8 cellular contexts compared by ENCODE assay signal in the genomic region with DNA sequence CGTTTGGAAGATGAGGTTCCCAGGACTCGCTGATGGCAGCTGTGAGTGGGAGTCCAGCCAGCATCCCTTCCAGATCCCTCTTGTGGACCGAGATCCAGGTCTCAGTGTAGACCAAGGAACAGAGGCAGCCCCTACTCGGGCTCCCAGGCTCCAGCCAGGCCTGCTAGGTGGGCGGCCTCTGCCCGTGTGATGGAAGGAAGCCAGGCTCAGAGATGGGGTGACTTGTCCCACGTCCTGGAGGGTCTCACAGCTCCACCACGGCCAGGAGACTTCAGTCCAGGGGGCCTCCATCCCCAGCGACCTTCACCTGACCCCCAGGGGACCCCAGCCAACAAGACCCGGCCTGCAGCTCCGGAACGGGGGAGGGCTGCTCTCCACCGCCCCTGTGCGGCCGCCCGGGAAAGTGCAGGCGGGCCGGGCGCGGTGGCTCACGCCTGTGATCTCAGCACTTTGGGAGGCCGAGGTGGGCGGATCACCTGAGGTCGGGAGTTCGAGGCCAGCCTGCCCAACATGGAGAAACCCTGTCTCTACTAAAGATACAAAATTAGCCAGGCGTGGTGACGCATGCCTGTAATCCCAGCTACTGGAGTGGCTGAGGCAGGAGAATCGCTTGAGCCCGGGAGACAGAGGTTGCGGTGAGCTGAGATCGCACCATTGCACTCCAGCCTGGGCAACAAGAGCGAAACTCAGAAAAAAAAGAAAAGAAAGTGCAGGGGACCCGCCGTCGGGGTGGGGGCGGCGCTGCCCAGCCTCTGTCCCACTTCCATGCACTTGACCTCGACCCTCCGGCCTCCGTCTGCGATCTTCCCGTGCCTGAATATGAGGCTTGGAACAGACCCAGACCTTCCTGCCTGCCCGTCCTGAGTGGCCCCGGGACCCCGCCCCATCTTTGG. TPM values are rescaled to one million over a fixed set of nuclear protein-coding genes. Genes with fewer than 3 reads are reported as not detected.
A peak's percentile ranks its signal among the peaks of the same experiment; 100 is the strongest.
DNase-seq lines count a peak whose midpoint lies in the region; ATAC-seq and TF ChIP-seq lines count a peak whose summit lies in the region.

No MANE protein-coding gene starts in this region.

- TF ChIP-seq CTCF in 22Rv1 (IDR thresholded peaks at IDR 0.05) (peak; percentile 94), GM12872 (IDR thresholded peaks at IDR 0.05; ENCODE audit: insufficient read depth, low read depth, low read length) (peak; percentile 72), mammary epithelial cell (conservative IDR thresholded peaks at IDR 0.05 in 1 of 2, IDR thresholded peaks at IDR 0.05 in 1 of 2; ENCODE audit: extremely low read depth in 1 of 2, insufficient read depth in 1 of 2, low read depth in 1 of 2, low read length in 2 of 2) (peak; percentile 49 to 60)

- DNase-seq in SK-N-DZ (ENCODE audit: low spot score) (peak; percentile 86), mammary epithelial cell (no peak), mesendoderm (peak; percentile 78), GM19240 (ENCODE audit: insufficient read length, low spot score) (no peak), AML-193 (lab: John Stamatoyannopoulos, UW) (no peak)

- CTCF ChIA-PET in mammary epithelial cell (lab: Charles Lee; ENCODE audit: low non-redundant PET) = no interaction called here

- H3K36me3 ChIP-seq in mammary epithelial cell (ENCODE audit: insufficient read depth, low read length) (no peaks in the 10 kb centered on the region), mesendoderm (ENCODE audit: control insufficient read depth, insufficient read depth, low read length) (no peaks in the 10 kb centered on the region)

- H3K9me3 ChIP-seq in mammary epithelial cell (replicated peaks; ENCODE audit: insufficient read depth, low read length) = peaks cover 3% of the 10 kb centered on the region

- H3K79me1 ChIP-seq in mesendoderm (ENCODE audit: low read length) = no peaks in the 10 kb centered on the region

- no peak overlapping the region for H3K4me2 ChIP-seq in mammary epithelial cell (ENCODE audit: insufficient read depth, low read depth, low read length)
- H3K4me2 ChIP-seq in mesendoderm (ENCODE audit: low read length) = no peak overlapping the region

- H3K4me3 ChIP-seq in mammary epithelial cell (replicated peaks in 1 of 3; ENCODE audit: insufficient read depth in 1 of 3, low read depth in 2 of 3, low read length in 3 of 3) = no peak overlapping the region
- H3K4me3 ChIP-seq in mesendoderm (ENCODE audit: low read length) = no peak overlapping the region

- intact Hi-C loops in mammary epithelial cell (cut with micrococcal nuclease) = no loop called here

- peaks cover 10% of the 10 kb centered on the region for H3K27me3 ChIP-seq in mammary epithelial cell (ENCODE audit: insufficient read depth, low read length)
- peaks cover 10% of the 10 kb centered on the region for H3K27me3 ChIP-seq in mesendoderm (ENCODE audit: insufficient read depth, low read length, poor library complexity)

- H4K8ac ChIP-seq in mesendoderm (ENCODE audit: low read depth, low read length) = no peak overlapping the region

- H2BK15ac ChIP-seq in mesendoderm (replicated peaks; ENCODE audit: low read depth) = no peak overlapping the region

- H3K4ac ChIP-seq in mesendoderm (ENCODE audit: low read depth, low read length) = no peak overlapping the region

- no peaks in the 10 kb centered on the region for H4K20me1 ChIP-seq in mammary epithelial cell (ENCODE audit: insufficient read depth, low read length)

- no peak overlapping the region for H3K18ac ChIP-seq in mesendoderm (ENCODE audit: low read length)

- dilution Hi-C loops in mammary epithelial cell (cut with HindIII; ENCODE audit: low sequenced_read_pairs) = no loop called here

- no peak overlapping the region for H3K9ac ChIP-seq in mammary epithelial cell (ENCODE audit: insufficient read depth, low read length)
- no peak overlapping the region for H3K9ac ChIP-seq in mesendoderm (ENCODE audit: low read length)

- H3K79me2 ChIP-seq in mammary epithelial cell (ENCODE audit: insufficient read depth, low read length) (no peaks in the 10 kb centered on the region), mesendoderm (ENCODE audit: control insufficient read depth, insufficient read depth, low read length) (no peaks in the 10 kb centered on the region)

- H2BK5ac ChIP-seq in mesendoderm (ENCODE audit: low read length) = no peak overlapping the region

- H3K23ac ChIP-seq in mesendoderm (ENCODE audit: low read length) = no peak overlapping the region

- in situ Hi-C loops in mammary epithelial cell (cut with MboI; ENCODE audit: low sequenced_read_pairs in 2 of 2) = no loop called here

- no peak overlapping the region for H2BK120ac ChIP-seq in mesendoderm (ENCODE audit: low read depth, low read length)

- H3K56ac ChIP-seq in mesendoderm (ENCODE audit: low read length) = no peak overlapping the region

- no peak overlapping the region for H2AK5ac ChIP-seq in mesendoderm (ENCODE audit: low read length)

- BruUV-seq in mammary epithelial cell (replicated peaks; lab: Mats Ljungman, UMichigan) = no TSS peak

- H2AFZ ChIP-seq in mammary epithelial cell (ENCODE audit: low read depth, low read length) = no peak overlapping the region

- 28% methylated on average over 28 of the region's 45 CpGs for WGBS in mammary epithelial cell (ENCODE audit: low coverage, missing lambda C conversion rate)
- no CpG with 5 or more reads among the region's 45 CpGs for WGBS in mesendoderm (ENCODE audit: extremely low coverage, insufficient coverage, low lambda C conversion rate)

- ATAC-seq in GM21528 (IDR thresholded peaks at IDR 0.05; ENCODE audit: low FRiP score, unreplicated experiment) = no peak

- H3K27ac ChIP-seq in 22Rv1 (no peak overlapping the region), mammary epithelial cell (ENCODE audit: insufficient read depth, low read depth, low read length) (no peak overlapping the region), mesendoderm (ENCODE audit: low read depth, low read length) (no peak overlapping the region)

- no peak overlapping the region for H4K5ac ChIP-seq in mesendoderm (ENCODE audit: low read length)

- H3K4me1 ChIP-seq in mammary epithelial cell (ENCODE audit: insufficient read depth, low read length) = peaks cover 6% of the 10 kb centered on the region
- no peaks in the 10 kb centered on the region for H3K4me1 ChIP-seq in mesendoderm (ENCODE audit: control insufficient read depth, low read depth, low read length)

RNA-seq across cellular contexts. Expression of a gene that starts 0.6 kb away (rescaled TPM):
- 0.15 and 0.20 TPM in 2 replicates for polyA plus RNA-seq in SK-N-DZ (2014; cell fraction: cytosol; rRNA removed)
- 0.21 and 1.7 TPM in 2 replicates for polyA plus RNA-seq in SK-N-DZ (2014; cell fraction: nucleus; rRNA removed)
- under 1 TPM in 1 of 2 donors, not detected in 1; 0.33 TPM for total RNA-seq in mammary epithelial cell
- polyA plus RNA-seq in mammary epithelial cell = 0.02 TPM
- polyA minus RNA-seq in mammary epithelial cell = not detected
- 0.18 TPM for polyA plus RNA-seq in mesendoderm (2013, experiment 1 of 2)
- 0.24 TPM for polyA plus RNA-seq in mesendoderm (2013, experiment 2 of 2)

RNA-seq across cellular contexts. Expression of a gene that starts 11.6 kb away (rescaled TPM):
- polyA plus RNA-seq in SK-N-DZ (2014; cell fraction: cytosol; rRNA removed) = 33.8 and 44.2 TPM in 2 replicates
- 31.9 and 56.0 TPM in 2 replicates for polyA plus RNA-seq in SK-N-DZ (2014; cell fraction: nucleus; rRNA removed)
- total RNA-seq in mammary epithelial cell = 10 to 100 TPM; 15.2 to 29.2 TPM
- 4.2 TPM for polyA plus RNA-seq in mammary epithelial cell
- polyA minus RNA-seq in mammary epithelial cell = 1.4 TPM
- polyA plus RNA-seq in mesendoderm (2013, experiment 1 of 2) = 3.2 TPM
- 3.1 TPM for polyA plus RNA-seq in mesendoderm (2013, experiment 2 of 2)

RNA-seq across cellular contexts. Expression of a gene that starts 34.9 kb away (rescaled TPM):
- 18.4 and 19.9 TPM in 2 replicates for polyA plus RNA-seq in SK-N-DZ (2014; cell fraction: cytosol; rRNA removed)
- 143 and 144 TPM in 2 replicates for polyA plus RNA-seq in SK-N-DZ (2014; cell fraction: nucleus; rRNA removed)
- total RNA-seq in mammary epithelial cell = 1 to 10 TPM in 1 of 2 donors, under 1 TPM in 1; 0.68 to 1.3 TPM
- polyA plus RNA-seq in mammary epithelial cell = 0.10 TPM
- not detected for polyA minus RNA-seq in mammary epithelial cell
- polyA plus RNA-seq in mesendoderm (2013, experiment 1 of 2) = 1.3 TPM
- 0.91 TPM for polyA plus RNA-seq in mesendoderm (2013, experiment 2 of 2)

RNA-seq across cellular contexts. Expression of a gene that starts 35.9 kb away (rescaled TPM):
- polyA plus RNA-seq in SK-N-DZ (2014; cell fraction: cytosol; rRNA removed) = 139 and 213 TPM in 2 replicates
- polyA plus RNA-seq in SK-N-DZ (2014; cell fraction: nucleus; rRNA removed) = 181 and 217 TPM in 2 replicates
- total RNA-seq in mammary epithelial cell = 10 to 100 TPM; 52.8 to 68.5 TPM
- polyA plus RNA-seq in mammary epithelial cell = 50.3 TPM
- polyA minus RNA-seq in mammary epithelial cell = 24.4 TPM
- polyA plus RNA-seq in mesendoderm (2013, experiment 1 of 2) = 78.8 TPM
- 81.6 TPM for polyA plus RNA-seq in mesendoderm (2013, experiment 2 of 2)

RNA-seq across cellular contexts. Expression of a gene that starts 48.2 kb away (rescaled TPM):
- not detected in 2 replicates for polyA plus RNA-seq in SK-N-DZ (2014; cell fraction: cytosol; rRNA removed)
- 0.89 TPM in 1 of 2 replicates, not detected in the other for polyA plus RNA-seq in SK-N-DZ (2014; cell fraction: nucleus; rRNA removed)
- not detected for total RNA-seq in mammary epithelial cell
- polyA plus RNA-seq in mammary epithelial cell = not detected
- polyA minus RNA-seq in mammary epithelial cell = not detected
- polyA plus RNA-seq in mesendoderm (2013, experiment 1 of 2) = 0.13 TPM
- 0.25 TPM for polyA plus RNA-seq in mesendoderm (2013, experiment 2 of 2)

Comparison
In these comparisons a context has a peak if more than half of its experiments do, and no peak if none do; other contexts are left out.
1. DNase-seq: peak in SK-N-DZ (single experiment) and mesendoderm (single experiment); none in mammary epithelial cell (single experiment), GM19240 (single experiment) and AML-193 (0 of 2).
2. Peak in every context shown above with its lines, with median percentiles within 50 percentile points of each other: CTCF ChIP-seq.